Comparison of ENCODE assay signal across 18 cellular contexts in genomic region chr2:221049950-221050349, GRCh38.
DNase-seq lines count a peak whose midpoint lies in the region; ATAC-seq, FAIRE-seq and TF ChIP-seq lines count a peak whose summit lies in the region.
"Had no signal": no experiment of that assay in that cellular context is flagged by ENCODE, and none has a peak within 500 bp of the region (broad histone marks: within the 10 kb centered on the region; RNA-seq: fewer than 3 reads in every experiment).

No MANE protein-coding gene starts in this region.

- FAIRE-seq in GM12892 (lab: Jason Lieb, UNC) (no peak), GM19239 (lab: Jason Lieb, UNC) (no peak)
- FAIRE-seq: frontal cortex had no signal

- H3K4me3 Mint-ChIP-seq in progenitor cell of endocrine pancreas (ENCODE audit: low read depth) = no peak overlapping the region
- H3K4me3 Mint-ChIP-seq in activated CD4-positive, alpha-beta memory T cell treated with anti-CD3 and anti-CD28 coated beads, Interleukin-2, amount 10 ng/mL, durations not matched to agents 7 days and 5 days = no peak overlapping the region
- H3K4me3 Mint-ChIP-seq: activated naive CD4-positive, alpha-beta T cell treated with anti-CD3 and anti-CD28 coated beads, Interleukin-2, amount 50 U/mL, for 24 hours; activated T-cell treated with anti-CD3 and anti-CD28 coated beads, Interleukin-2, amount 50 U/mL, for 4 hours; dendritic cell treated with granulocyte-macrophage colony-stimulating factor and Interleukin-4, amounts not matched to agents 40 ng/mL and 50 ng/mL, for 4 days had no signal

- no peak for DNase-seq in GM12892 (ENCODE audit: insufficient read length)
- DNase-seq in progenitor cell of endocrine pancreas (ENCODE audit: low spot score, unreplicated experiment) = no peak
- no peak for DNase-seq in GM19239 (ENCODE audit: insufficient read length, low spot score)
- DNase-seq in activated CD4-positive, alpha-beta memory T cell treated with anti-CD3 and anti-CD28 coated beads, Interleukin-2, amount 10 ng/mL, durations not matched to agents 7 days and 5 days = no peak
- DNase-seq: activated T-cell treated with anti-CD3 and anti-CD28 coated beads, Interleukin-2, amount 50 U/mL, for 4 hours; body of pancreas; DMS153; GM23248; left lung; NCI-H1105 treated with DMSO at 0.1 percent for 48 hours; posterior cingulate gyrus; tibial artery had no signal

- peak; percentile 82 for ATAC-seq in GM19025 (IDR thresholded peaks at IDR 0.05; ENCODE audit: low read depth, unreplicated experiment)
- peak; percentile 57 for ATAC-seq in GM21786 (IDR thresholded peaks at IDR 0.05; ENCODE audit: unreplicated experiment)
- ATAC-seq in HG03378 (IDR thresholded peaks at IDR 0.05; ENCODE audit: unreplicated experiment) = peak; percentile 72
- ATAC-seq: activated T-cell treated with anti-CD3 and anti-CD28 coated beads, Interleukin-2, amount 50 U/mL, for 4 hours; body of pancreas; left lung had no signal

- no peaks in the 10 kb centered on the region for H3K4me1 Mint-ChIP-seq in progenitor cell of endocrine pancreas (ENCODE audit: low read depth)
- no peaks in the 10 kb centered on the region for H3K4me1 Mint-ChIP-seq in activated CD4-positive, alpha-beta memory T cell treated with anti-CD3 and anti-CD28 coated beads, Interleukin-2, amount 10 ng/mL, durations not matched to agents 7 days and 5 days
- H3K4me1 Mint-ChIP-seq: activated naive CD4-positive, alpha-beta T cell treated with anti-CD3 and anti-CD28 coated beads, Interleukin-2, amount 50 U/mL, for 24 hours had no signal

- no peaks in the 10 kb centered on the region for H3K27me3 Mint-ChIP-seq in progenitor cell of endocrine pancreas
- H3K27me3 Mint-ChIP-seq in activated CD4-positive, alpha-beta memory T cell treated with anti-CD3 and anti-CD28 coated beads, Interleukin-2, amount 10 ng/mL, durations not matched to agents 7 days and 5 days = no peaks in the 10 kb centered on the region
- H3K27me3 Mint-ChIP-seq: activated naive CD4-positive, alpha-beta T cell treated with anti-CD3 and anti-CD28 coated beads, Interleukin-2, amount 50 U/mL, for 24 hours; dendritic cell treated with granulocyte-macrophage colony-stimulating factor and Interleukin-4, amounts not matched to agents 40 ng/mL and 50 ng/mL, for 4 days had no signal

- no peaks in the 10 kb centered on the region for H3K9me3 Mint-ChIP-seq in progenitor cell of endocrine pancreas (ENCODE audit: low read depth)
- no peaks in the 10 kb centered on the region for H3K9me3 Mint-ChIP-seq in activated CD4-positive, alpha-beta memory T cell treated with anti-CD3 and anti-CD28 coated beads, Interleukin-2, amount 10 ng/mL, durations not matched to agents 7 days and 5 days
- H3K9me3 Mint-ChIP-seq: activated naive CD4-positive, alpha-beta T cell treated with anti-CD3 and anti-CD28 coated beads, Interleukin-2, amount 50 U/mL, for 24 hours; activated T-cell treated with anti-CD3 and anti-CD28 coated beads, Interleukin-2, amount 50 U/mL, for 4 hours; dendritic cell treated with granulocyte-macrophage colony-stimulating factor and Interleukin-4, amounts not matched to agents 40 ng/mL and 50 ng/mL, for 4 days had no signal

- TF ChIP-seq POLR2A in GM12892 (IDR thresholded peaks at IDR 0.05; ENCODE audit: low read depth, low read length) = no peak

- H3K36me3 Mint-ChIP-seq in progenitor cell of endocrine pancreas (ENCODE audit: insufficient read depth) = no peaks in the 10 kb centered on the region
- H3K36me3 Mint-ChIP-seq in activated CD4-positive, alpha-beta memory T cell treated with anti-CD3 and anti-CD28 coated beads, Interleukin-2, amount 10 ng/mL, durations not matched to agents 7 days and 5 days (ENCODE audit: low read depth) = no peaks in the 10 kb centered on the region
- H3K36me3 Mint-ChIP-seq: activated naive CD4-positive, alpha-beta T cell treated with anti-CD3 and anti-CD28 coated beads, Interleukin-2, amount 50 U/mL, for 24 hours had no signal

- no peak overlapping the region for H3K27ac Mint-ChIP-seq in progenitor cell of endocrine pancreas
- H3K27ac Mint-ChIP-seq in activated CD4-positive, alpha-beta memory T cell treated with anti-CD3 and anti-CD28 coated beads, Interleukin-2, amount 10 ng/mL, durations not matched to agents 7 days and 5 days = no peak overlapping the region
- H3K27ac Mint-ChIP-seq: activated naive CD4-positive, alpha-beta T cell treated with anti-CD3 and anti-CD28 coated beads, Interleukin-2, amount 50 U/mL, for 24 hours; dendritic cell treated with granulocyte-macrophage colony-stimulating factor and Interleukin-4, amounts not matched to agents 40 ng/mL and 50 ng/mL, for 4 days had no signal

- POLR2A ChIA-PET in activated CD4-positive, alpha-beta memory T cell treated with anti-CD3 and anti-CD28 coated beads, Interleukin-2, amount 10 ng/mL, durations not matched to agents 7 days and 5 days (lab: Charles Lee) = no interaction called here

- CTCF ChIA-PET in activated CD4-positive, alpha-beta memory T cell treated with anti-CD3 and anti-CD28 coated beads, Interleukin-2, amount 10 ng/mL, durations not matched to agents 7 days and 5 days (lab: Charles Lee) = no interaction called here

- no peak for TF ChIP-seq CTCF in progenitor cell of endocrine pancreas (IDR thresholded peaks at IDR 0.05; ENCODE audit: unreplicated experiment)
